17 cellular contexts compared by ENCODE assay signal in the genomic region with DNA sequence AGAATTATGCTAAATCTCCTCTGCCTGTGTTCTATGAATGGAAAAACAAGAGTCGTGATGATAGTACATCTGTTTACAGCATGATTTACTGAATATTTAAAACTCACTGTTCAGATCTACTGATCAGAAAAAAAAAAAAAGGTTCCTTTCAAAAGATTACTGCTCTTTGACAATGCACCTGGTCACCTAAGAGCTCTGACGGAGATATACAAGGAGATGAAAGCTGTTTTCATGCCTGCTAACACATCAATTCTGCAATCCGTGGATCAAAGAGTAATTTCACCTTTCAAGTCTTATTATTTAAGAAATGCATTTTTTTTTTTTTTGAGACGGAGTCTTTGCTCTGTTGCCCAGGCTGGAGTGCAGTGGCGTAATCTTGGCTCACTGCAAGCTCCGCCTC. TPM values are rescaled to one million over a fixed set of nuclear protein-coding genes. Genes with fewer than 3 reads are reported as not detected.
DNase-seq lines count a peak whose midpoint lies in the region; ATAC-seq, FAIRE-seq and TF ChIP-seq lines count a peak whose summit lies in the region.
"Had no signal": no experiment of that assay in that cellular context is flagged by ENCODE, and none has a peak within 500 bp of the region (broad histone marks: within the 10 kb centered on the region; RNA-seq: fewer than 3 reads in every experiment).

No MANE protein-coding gene starts in this region.

- no peaks in the 10 kb centered on the region for H3K27me3 ChIP-seq in CD8-positive, alpha-beta T cell (ENCODE audit: insufficient read depth, low read length)
- H3K27me3 ChIP-seq in astrocyte (ENCODE audit: insufficient read depth, low read length), result no peaks in the 10 kb centered on the region
- no peaks in the 10 kb centered on the region for H3K27me3 ChIP-seq in left ventricle myocardium inferior (ENCODE audit: low read depth)
- H3K27me3 ChIP-seq: BLaER1 treated with 17β-estradiol and CSF1 and Interleukin-3, amounts not matched to agents 10 nM and 100 nM had no signal

- no peak overlapping the region for H3K4me3 ChIP-seq in CD8-positive, alpha-beta T cell (ENCODE audit: low read depth, low read length)
- H3K4me3 ChIP-seq in astrocyte (ENCODE audit: insufficient read depth, low read depth, low read length) (no peak overlapping the region), left ventricle myocardium inferior (no peak overlapping the region)
- H3K4me3 ChIP-seq: BLaER1 treated with 17β-estradiol and CSF1 and Interleukin-3, amounts not matched to agents 10 nM and 100 nM; GM23338 had no signal

- H3K36me3 ChIP-seq in CD8-positive, alpha-beta T cell (ENCODE audit: insufficient read depth, low read length), result no peaks in the 10 kb centered on the region
- H3K36me3 ChIP-seq in astrocyte (ENCODE audit: insufficient read depth, low read length) (peaks cover 4% of the 10 kb centered on the region), left ventricle myocardium inferior (peaks cover 3% of the 10 kb centered on the region)

- POLR2A ChIA-PET in activated CD8-positive, alpha-beta T cell treated with anti-CD3 and anti-CD28 coated beads, Interleukin-2, amount 10 ng/mL, durations not matched to agents 7 days and 5 days (lab: Charles Lee), result interaction anchor here (0.7 kb wide), 1 partner anchor 9 kb away, joined by 3 read pairs; no protein-coding TSS in a partner anchor
- POLR2A ChIA-PET in activated CD8-positive, alpha-beta T cell treated with anti-CD3 and anti-CD28 coated beads for 36 hours (lab: Charles Lee), result interaction anchor here (0.6 to 0.7 kb wide), 3 partner anchors 129 to 316 kb away, joined by 3 to 6 read pairs (median 4); no protein-coding TSS in a partner anchor
- POLR2A ChIA-PET in CD8-positive, alpha-beta T cell (lab: Charles Lee), result no interaction called here
- POLR2A ChIA-PET in naive thymus-derived CD8-positive, alpha-beta T cell (lab: Charles Lee), result no interaction called here

- no peak overlapping the region for H3K4me3 Mint-ChIP-seq in activated CD8-positive, alpha-beta T cell treated with anti-CD3 and anti-CD28 coated beads, Interleukin-2, amount 10 ng/mL, durations not matched to agents 7 days and 5 days
- H3K4me3 Mint-ChIP-seq in activated CD8-positive, alpha-beta T cell treated with anti-CD3 and anti-CD28 coated beads for 36 hours, result no peak overlapping the region
- H3K4me3 Mint-ChIP-seq in CD8-positive, alpha-beta T cell, result no peak overlapping the region
- H3K4me3 Mint-ChIP-seq in astrocyte (ENCODE audit: unreplicated experiment), result no peak overlapping the region
- H3K4me3 Mint-ChIP-seq in naive thymus-derived CD8-positive, alpha-beta T cell, result peak overlapping the region in 6 of 10 donors; percentile 20 to 76 (median 52)
- H3K4me3 Mint-ChIP-seq: B cell, GM23338 had no signal

- no peak overlapping the region for H2AFZ ChIP-seq in astrocyte (ENCODE audit: low read depth, low read length)
- H2AFZ ChIP-seq: GM23338 had no signal

- H3K4me1 Mint-ChIP-seq in activated CD8-positive, alpha-beta T cell treated with anti-CD3 and anti-CD28 coated beads, Interleukin-2, amount 10 ng/mL, durations not matched to agents 7 days and 5 days (ENCODE audit: low read depth), result peaks cover 9% of the 10 kb centered on the region
- peaks cover 12% of the 10 kb centered on the region for H3K4me1 Mint-ChIP-seq in activated CD8-positive, alpha-beta T cell treated with anti-CD3 and anti-CD28 coated beads for 36 hours (ENCODE audit: low read depth)
- peaks cover 12% of the 10 kb centered on the region for H3K4me1 Mint-ChIP-seq in CD8-positive, alpha-beta T cell (ENCODE audit: low read depth)
- H3K4me1 Mint-ChIP-seq in astrocyte (ENCODE audit: low read depth, unreplicated experiment), result peaks cover 10% of the 10 kb centered on the region
- peaks cover 7 to 17% (median 16%) of the 10 kb centered on the region in 4 donors for H3K4me1 Mint-ChIP-seq in naive thymus-derived CD8-positive, alpha-beta T cell
- H3K4me1 Mint-ChIP-seq: GM23338 had no signal

- no peak for FAIRE-seq in astrocyte (lab: Jason Lieb, UNC)
- FAIRE-seq: D721Med, G401.6, GM12891, GM18507, H54 had no signal

- intact Hi-C loops in activated CD8-positive, alpha-beta T cell treated with anti-CD3 and anti-CD28 coated beads for 36 hours (cut with micrococcal nuclease), result no loop called here
- intact Hi-C loops in CD8-positive, alpha-beta T cell (cut with DNase I, micrococcal nuclease), result no loop called here
- intact Hi-C loops in left ventricle myocardium inferior (cut with micrococcal nuclease), result no loop called here

- no peak for ATAC-seq in activated CD8-positive, alpha-beta T cell treated with anti-CD3 and anti-CD28 coated beads, Interleukin-2, amount 10 ng/mL, durations not matched to agents 7 days and 5 days
- no peak for ATAC-seq in activated CD8-positive, alpha-beta T cell treated with anti-CD3 and anti-CD28 coated beads for 36 hours
- ATAC-seq in CD8-positive, alpha-beta T cell, result peak; percentile 55
- ATAC-seq in naive thymus-derived CD8-positive, alpha-beta T cell, result peak in 1 of 2 donors; percentile 73
- no peak for ATAC-seq in HG02840 (IDR thresholded peaks at IDR 0.05; ENCODE audit: low FRiP score, unreplicated experiment)
- ATAC-seq: GM23338 had no signal

- H3K9me3 Mint-ChIP-seq in activated CD8-positive, alpha-beta T cell treated with anti-CD3 and anti-CD28 coated beads, Interleukin-2, amount 10 ng/mL, durations not matched to agents 7 days and 5 days (ENCODE audit: insufficient read depth), result peaks cover 2% of the 10 kb centered on the region
- H3K9me3 Mint-ChIP-seq in activated CD8-positive, alpha-beta T cell treated with anti-CD3 and anti-CD28 coated beads for 36 hours, result peaks cover 4% of the 10 kb centered on the region
- peaks cover 1% of the 10 kb centered on the region for H3K9me3 Mint-ChIP-seq in CD8-positive, alpha-beta T cell
- no peaks in the 10 kb centered on the region for H3K9me3 Mint-ChIP-seq in astrocyte (ENCODE audit: unreplicated experiment)
- H3K9me3 Mint-ChIP-seq in naive thymus-derived CD8-positive, alpha-beta T cell, result peaks cover 0 to 7% (median 1%) of the 10 kb centered on the region in 9 donors

- H3K79me2 ChIP-seq in astrocyte (ENCODE audit: insufficient read depth, low read length), result no peaks in the 10 kb centered on the region

- H3K9me3 ChIP-seq in CD8-positive, alpha-beta T cell (ENCODE audit: low read length), result no peaks in the 10 kb centered on the region
- H3K9me3 ChIP-seq in astrocyte (ENCODE audit: insufficient read depth, low read depth, low read length) (no peaks in the 10 kb centered on the region), left ventricle myocardium inferior (replicated peaks) (peaks cover 9% of the 10 kb centered on the region)

- H4K20me1 ChIP-seq in astrocyte (ENCODE audit: insufficient read depth, low read length), result no peaks in the 10 kb centered on the region
- H4K20me1 ChIP-seq: BLaER1 treated with 17β-estradiol and CSF1 and Interleukin-3, amounts not matched to agents 10 nM and 100 nM had no signal

- H3K27ac ChIP-seq in CD8-positive, alpha-beta T cell (ENCODE audit: low read depth, low read length), result no peak overlapping the region
- H3K27ac ChIP-seq in astrocyte (ENCODE audit: low read depth, low read length) (no peak overlapping the region), left ventricle myocardium inferior (replicated peaks) (no peak overlapping the region)

- CTCF ChIA-PET in activated CD8-positive, alpha-beta T cell treated with anti-CD3 and anti-CD28 coated beads, Interleukin-2, amount 10 ng/mL, durations not matched to agents 7 days and 5 days (lab: Charles Lee), result interaction anchor here (0.6 kb wide), 1 partner anchor 235 kb away, joined by 3 read pairs; no protein-coding TSS in a partner anchor
- CTCF ChIA-PET in activated CD8-positive, alpha-beta T cell treated with anti-CD3 and anti-CD28 coated beads for 36 hours (lab: Charles Lee), result interaction anchor here (0.6 kb wide), 1 partner anchor 12 kb away, joined by 3 read pairs; no protein-coding TSS in a partner anchor
- CTCF ChIA-PET in CD8-positive, alpha-beta T cell (lab: Charles Lee), result interaction anchor here (0.6 kb wide), 1 partner anchor 398 kb away, joined by 3 read pairs; no protein-coding TSS in a partner anchor

- no peak overlapping the region for H3K9ac ChIP-seq in astrocyte (ENCODE audit: low read length)

- H3K27ac Mint-ChIP-seq in activated CD8-positive, alpha-beta T cell treated with anti-CD3 and anti-CD28 coated beads, Interleukin-2, amount 10 ng/mL, durations not matched to agents 7 days and 5 days, result peak overlapping the region; percentile 27
- H3K27ac Mint-ChIP-seq in activated CD8-positive, alpha-beta T cell treated with anti-CD3 and anti-CD28 coated beads for 36 hours, result no peak overlapping the region
- no peak overlapping the region for H3K27ac Mint-ChIP-seq in CD8-positive, alpha-beta T cell
- peak overlapping the region; percentile 41 for H3K27ac Mint-ChIP-seq in astrocyte (ENCODE audit: unreplicated experiment)
- H3K27ac Mint-ChIP-seq in naive thymus-derived CD8-positive, alpha-beta T cell, result peak overlapping the region in 2 of 10 donors; percentile 6 to 55
- H3K27ac Mint-ChIP-seq: B cell, GM23338 had no signal

- no peak for DNase-seq in activated CD8-positive, alpha-beta T cell treated with anti-CD3 and anti-CD28 coated beads, Interleukin-2, amount 10 ng/mL, durations not matched to agents 7 days and 5 days
- no peak for DNase-seq in activated CD8-positive, alpha-beta T cell treated with anti-CD3 and anti-CD28 coated beads for 36 hours
- no peak for DNase-seq in CD8-positive, alpha-beta T cell
- DNase-seq in astrocyte (ENCODE audit: low read depth), result no peak
- DNase-seq in naive thymus-derived CD8-positive, alpha-beta T cell, result peak in 2 of 10 donors; percentile 18 to 45
- DNase-seq in left ventricle myocardium inferior, result no peak
- DNase-seq: Caco-2, HCEC 1CT had no signal

- no peak for TF ChIP-seq CTCF in activated CD8-positive, alpha-beta T cell treated with anti-CD3 and anti-CD28 coated beads for 36 hours (IDR thresholded peaks at IDR 0.05)
- no peak for TF ChIP-seq CTCF in CD8-positive, alpha-beta T cell (IDR thresholded peaks at IDR 0.05)
- TF ChIP-seq CTCF in astrocyte (IDR thresholded peaks at IDR 0.05; ENCODE audit: insufficient read depth, low read depth, low read length), result no peak
- no peak for TF ChIP-seq CTCF in left ventricle myocardium inferior (IDR thresholded peaks at IDR 0.05; ENCODE audit: borderline replicate concordance)

- peaks cover 2% of the 10 kb centered on the region for H3K36me3 Mint-ChIP-seq in activated CD8-positive, alpha-beta T cell treated with anti-CD3 and anti-CD28 coated beads, Interleukin-2, amount 10 ng/mL, durations not matched to agents 7 days and 5 days (ENCODE audit: low read depth)
- peaks cover under 1% of the 10 kb centered on the region for H3K36me3 Mint-ChIP-seq in activated CD8-positive, alpha-beta T cell treated with anti-CD3 and anti-CD28 coated beads for 36 hours (ENCODE audit: low read depth)
- no peaks in the 10 kb centered on the region for H3K36me3 Mint-ChIP-seq in CD8-positive, alpha-beta T cell
- peaks cover 34% of the 10 kb centered on the region for H3K36me3 Mint-ChIP-seq in astrocyte (ENCODE audit: low read depth, unreplicated experiment)
- H3K36me3 Mint-ChIP-seq in naive thymus-derived CD8-positive, alpha-beta T cell, result peaks cover 0 to 12% (median 7%) of the 10 kb centered on the region in 3 donors

- no peak overlapping the region for H3K4me2 ChIP-seq in astrocyte (ENCODE audit: low read length)
- H3K4me2 ChIP-seq: GM23338 had no signal

- H3K27me3 Mint-ChIP-seq in activated CD8-positive, alpha-beta T cell treated with anti-CD3 and anti-CD28 coated beads, Interleukin-2, amount 10 ng/mL, durations not matched to agents 7 days and 5 days (ENCODE audit: low read depth), result peaks cover 3% of the 10 kb centered on the region
- H3K27me3 Mint-ChIP-seq in activated CD8-positive, alpha-beta T cell treated with anti-CD3 and anti-CD28 coated beads for 36 hours, result peaks cover 2% of the 10 kb centered on the region
- no peaks in the 10 kb centered on the region for H3K27me3 Mint-ChIP-seq in CD8-positive, alpha-beta T cell (ENCODE audit: low read depth)
- no peaks in the 10 kb centered on the region for H3K27me3 Mint-ChIP-seq in astrocyte (ENCODE audit: low read depth, unreplicated experiment)
- H3K27me3 Mint-ChIP-seq in naive thymus-derived CD8-positive, alpha-beta T cell, result no peaks in the 10 kb centered on the region

- peaks cover 5% of the 10 kb centered on the region for H3K4me1 ChIP-seq in CD8-positive, alpha-beta T cell (ENCODE audit: insufficient read depth, low read length)
- H3K4me1 ChIP-seq in astrocyte (ENCODE audit: insufficient read depth, low read length) (no peaks in the 10 kb centered on the region), left ventricle myocardium inferior (peaks cover 16% of the 10 kb centered on the region)
- H3K4me1 ChIP-seq: Caco-2 had no signal

RNA-seq across cellular contexts. Expression of a gene that starts 30.7 kb away (rescaled TPM):
- total RNA-seq in activated CD8-positive, alpha-beta T cell treated with anti-CD3 and anti-CD28 coated beads, Interleukin-2, amount 10 ng/mL, durations not matched to agents 7 days and 5 days, result under 1 TPM; 0.44 to 0.58 TPM
- under 1 TPM; 0.45 to 0.65 TPM for total RNA-seq in activated CD8-positive, alpha-beta T cell treated with anti-CD3 and anti-CD28 coated beads for 36 hours
- under 1 TPM; 0.43 to 0.69 TPM for total RNA-seq in CD8-positive, alpha-beta T cell
- 54.4 and 65.3 TPM in 2 replicates for total RNA-seq in astrocyte
- total RNA-seq in naive thymus-derived CD8-positive, alpha-beta T cell, result 1 to 10 TPM; 1.4 to 2.3 TPM
- under 1 TPM; 0.07 to 0.61 (median 0.49) TPM for polyA plus RNA-seq in naive thymus-derived CD8-positive, alpha-beta T cell
- total RNA-seq in left ventricle myocardium inferior, result 9.4 TPM

Comparison
In these comparisons a context has a peak if more than half of its experiments do, and no peak if none do; other contexts are left out.
1. H3K27ac Mint-ChIP-seq: peak in activated CD8-positive, alpha-beta T cell treated with anti-CD3 and anti-CD28 coated beads, Interleukin-2, amount 10 ng/mL, durations not matched to agents 7 days and 5 days (single experiment) and astrocyte (single experiment); none in activated CD8-positive, alpha-beta T cell treated with anti-CD3 and anti-CD28 coated beads for 36 hours (single experiment) and CD8-positive, alpha-beta T cell (single experiment).
2. H3K4me3 Mint-ChIP-seq: peak in naive thymus-derived CD8-positive, alpha-beta T cell (6 of 10); none in activated CD8-positive, alpha-beta T cell treated with anti-CD3 and anti-CD28 coated beads, Interleukin-2, amount 10 ng/mL, durations not matched to agents 7 days and 5 days (single experiment), activated CD8-positive, alpha-beta T cell treated with anti-CD3 and anti-CD28 coated beads for 36 hours (single experiment), CD8-positive, alpha-beta T cell (single experiment) and astrocyte (single experiment).
3. POLR2A ChIA-PET loops: an anchor here in activated CD8-positive, alpha-beta T cell treated with anti-CD3 and anti-CD28 coated beads, Interleukin-2, amount 10 ng/mL, durations not matched to agents 7 days and 5 days (0.7 kb wide) and activated CD8-positive, alpha-beta T cell treated with anti-CD3 and anti-CD28 coated beads for 36 hours (0.6 to 0.7 kb wide); none called in CD8-positive, alpha-beta T cell and naive thymus-derived CD8-positive, alpha-beta T cell.